Comparison of ENCODE assay signal across 1 cellular context in the genomic region with DNA sequence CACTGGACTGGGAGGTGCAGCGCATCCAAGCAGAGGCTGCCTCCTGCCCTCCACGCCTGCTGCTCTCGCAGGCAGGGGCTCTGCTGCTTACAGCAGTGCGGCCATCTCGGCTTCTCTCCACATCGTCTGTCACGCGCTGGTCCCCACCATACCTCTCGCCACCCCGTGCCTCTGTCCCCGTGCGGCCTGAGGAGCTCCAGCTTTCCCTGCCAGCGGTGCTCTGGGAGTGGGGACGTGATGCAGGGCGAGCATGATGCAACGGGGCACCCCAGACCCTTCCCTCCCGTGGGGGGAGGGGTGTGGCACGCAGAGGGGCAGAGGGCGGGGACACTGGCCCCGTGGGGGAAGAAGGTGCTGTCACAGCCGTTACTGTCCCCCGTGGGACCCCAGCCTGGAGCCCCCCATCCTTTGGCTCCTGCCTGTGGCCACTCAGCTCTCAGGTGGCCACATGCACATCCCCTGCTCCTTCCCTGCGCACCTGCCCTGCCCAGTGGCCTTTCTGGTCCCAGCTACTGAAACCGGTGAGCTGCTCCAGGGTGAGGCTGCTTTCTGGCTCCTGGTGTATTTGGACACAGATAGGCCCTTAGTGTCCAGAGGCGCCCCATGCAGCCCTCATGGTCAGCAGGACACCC.
A peak's percentile ranks its signal among the peaks of the same experiment; 100 is the strongest.
TF ChIP-seq lines count a peak whose summit lies in the region.

No MANE protein-coding gene starts in this region.

TF ChIP-seq in K562, 482 proteins besides CTCF, POLR2A, EP300 and RAD21:
- TF ChIP-seq ZFX (CRISPR knock-in tag; IDR thresholded peaks at IDR 0.05) (no peak), KDM1A (IDR thresholded peaks at IDR 0.05) (no peak), RBFOX2 (IDR thresholded peaks at IDR 0.05; ENCODE audit: low read depth, low read length) (peak; percentile 11; the same call in 1 of the 2 replicates), POLR2G (IDR thresholded peaks at IDR 0.05; ENCODE audit: low read depth, low read length) (peak; percentile 39; the same call in 1 of the 2 replicates), CXXC5 (CRISPR knock-in tag; IDR thresholded peaks at IDR 0.05) (no peak), KLF6 (CRISPR knock-in tag; IDR thresholded peaks at IDR 0.05; ENCODE audit: borderline replicate concordance) (no peak)
- TF ChIP-seq, protein P1, sequence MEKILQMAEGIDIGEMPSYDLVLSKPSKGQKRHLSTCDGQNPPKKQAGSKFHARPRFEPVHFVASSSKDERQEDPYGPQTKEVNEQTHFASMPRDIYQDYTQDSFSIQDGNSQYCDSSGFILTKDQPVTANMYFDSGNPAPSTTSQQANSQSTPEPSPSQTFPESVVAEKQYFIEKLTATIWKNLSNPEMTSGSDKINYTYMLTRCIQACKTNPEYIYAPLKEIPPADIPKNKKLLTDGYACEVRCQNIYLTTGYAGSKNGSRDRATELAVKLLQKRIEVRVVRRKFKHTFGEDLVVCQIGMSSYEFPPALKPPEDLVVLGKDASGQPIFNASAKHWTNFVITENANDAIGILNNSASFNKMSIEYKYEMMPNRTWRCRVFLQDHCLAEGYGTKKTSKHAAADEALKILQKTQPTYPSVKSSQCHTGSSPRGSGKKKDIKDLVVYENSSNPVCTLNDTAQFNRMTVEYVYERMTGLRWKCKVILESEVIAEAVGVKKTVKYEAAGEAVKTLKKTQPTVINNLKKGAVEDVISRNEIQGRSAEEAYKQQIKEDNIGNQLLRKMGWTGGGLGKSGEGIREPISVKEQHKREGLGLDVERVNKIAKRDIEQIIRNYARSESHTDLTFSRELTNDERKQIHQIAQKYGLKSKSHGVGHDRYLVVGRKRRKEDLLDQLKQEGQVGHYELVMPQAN (IDR thresholded peaks at IDR 0.05; ENCODE audit: borderline replicate concordance), result no peak
